ENCODE assay signal across 1 cellular context in genomic region chr16:48961546-48961945, GRCh38.
TF ChIP-seq lines count a peak whose summit lies in the region.

No MANE protein-coding gene starts in this region.

TF ChIP-seq in IMR-90, 13 proteins besides CTCF, POLR2A, EP300 and RAD21 (continued from another document):
- no peak for TF ChIP-seq ELK1 (IDR thresholded peaks at IDR 0.05; ENCODE audit: borderline replicate concordance, low read depth, low read length)
TF ChIP-seq in IMR-90: peak in this region for 0.
